Comparison of ENCODE assay signal across 1 cellular context in the genomic region with DNA sequence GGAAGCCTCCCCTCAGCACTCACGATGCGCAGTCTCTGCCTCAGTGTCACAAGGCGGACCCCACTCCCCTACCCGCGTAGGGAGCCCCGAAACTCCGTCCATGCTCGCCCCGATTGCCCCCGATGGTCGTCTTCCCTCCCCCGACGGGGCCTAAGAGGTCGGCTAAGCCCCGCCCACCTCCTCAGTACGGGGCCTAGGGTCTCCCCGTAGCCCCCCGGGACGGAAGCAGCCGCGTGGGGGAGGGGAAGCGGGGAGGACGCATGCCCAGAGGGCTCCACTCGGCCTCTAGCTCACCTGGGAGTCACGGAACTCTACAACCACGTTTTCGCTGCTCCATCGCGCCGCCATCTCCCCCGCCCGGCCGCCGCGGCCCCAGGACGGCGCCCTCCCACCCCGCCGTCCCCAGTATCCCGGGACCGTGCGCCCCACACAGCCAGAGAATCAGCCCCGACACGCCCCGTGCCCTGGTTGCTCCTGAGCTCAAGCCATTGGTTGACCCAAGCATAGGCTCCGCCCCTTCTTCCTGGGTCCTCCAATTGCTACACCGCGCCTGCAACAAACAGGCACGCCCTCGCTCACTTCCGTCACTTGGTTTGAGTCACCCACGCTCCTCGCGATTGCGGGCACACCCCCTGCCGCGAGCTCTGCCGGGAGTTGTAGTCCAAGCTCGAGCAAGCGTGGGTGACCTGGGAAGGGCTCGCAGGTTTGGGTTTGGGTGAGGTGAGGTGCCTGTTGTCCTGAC.
TF ChIP-seq lines count a peak whose summit lies in the region.

A gene with protein sequence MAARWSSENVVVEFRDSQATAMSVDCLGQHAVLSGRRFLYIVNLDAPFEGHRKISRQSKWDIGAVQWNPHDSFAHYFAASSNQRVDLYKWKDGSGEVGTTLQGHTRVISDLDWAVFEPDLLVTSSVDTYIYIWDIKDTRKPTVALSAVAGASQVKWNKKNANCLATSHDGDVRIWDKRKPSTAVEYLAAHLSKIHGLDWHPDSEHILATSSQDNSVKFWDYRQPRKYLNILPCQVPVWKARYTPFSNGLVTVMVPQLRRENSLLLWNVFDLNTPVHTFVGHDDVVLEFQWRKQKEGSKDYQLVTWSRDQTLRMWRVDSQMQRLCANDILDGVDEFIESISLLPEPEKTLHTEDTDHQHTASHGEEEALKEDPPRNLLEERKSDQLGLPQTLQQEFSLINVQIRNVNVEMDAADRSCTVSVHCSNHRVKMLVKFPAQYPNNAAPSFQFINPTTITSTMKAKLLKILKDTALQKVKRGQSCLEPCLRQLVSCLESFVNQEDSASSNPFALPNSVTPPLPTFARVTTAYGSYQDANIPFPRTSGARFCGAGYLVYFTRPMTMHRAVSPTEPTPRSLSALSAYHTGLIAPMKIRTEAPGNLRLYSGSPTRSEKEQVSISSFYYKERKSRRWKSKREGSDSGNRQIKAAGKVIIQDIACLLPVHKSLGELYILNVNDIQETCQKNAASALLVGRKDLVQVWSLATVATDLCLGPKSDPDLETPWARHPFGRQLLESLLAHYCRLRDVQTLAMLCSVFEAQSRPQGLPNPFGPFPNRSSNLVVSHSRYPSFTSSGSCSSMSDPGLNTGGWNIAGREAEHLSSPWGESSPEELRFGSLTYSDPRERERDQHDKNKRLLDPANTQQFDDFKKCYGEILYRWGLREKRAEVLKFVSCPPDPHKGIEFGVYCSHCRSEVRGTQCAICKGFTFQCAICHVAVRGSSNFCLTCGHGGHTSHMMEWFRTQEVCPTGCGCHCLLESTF (minus strand): TSS at position 454 of the 742 bp plus-strand sequence. CDS start 106 bp downstream, at position 348.

TF ChIP-seq in WTC11, 78 proteins besides CTCF, POLR2A, EP300 and RAD21 (continued from another document):
- TF ChIP-seq ZNF281 (CRISPR knock-in tag; IDR thresholded peaks at IDR 0.05) (peak; percentile 63; the same call in 1 of the 2 replicates), ETV6 (CRISPR knock-in tag; IDR thresholded peaks at IDR 0.05) (0 out of 2 replicates have a peak, but pooled peaks have one; percentile 21), ZNF671 (CRISPR knock-in tag; IDR thresholded peaks at IDR 0.05) (no peak)
- TF ChIP-seq, protein P1, sequence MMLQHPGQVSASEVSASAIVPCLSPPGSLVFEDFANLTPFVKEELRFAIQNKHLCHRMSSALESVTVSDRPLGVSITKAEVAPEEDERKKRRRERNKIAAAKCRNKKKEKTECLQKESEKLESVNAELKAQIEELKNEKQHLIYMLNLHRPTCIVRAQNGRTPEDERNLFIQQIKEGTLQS (CRISPR knock-in tag; conservative IDR thresholded peaks at IDR 0.05), result no peak
